Comparison of ENCODE assay signal across 1 cellular context in genomic region chr6:139369068-139369467, GRCh38.
TF ChIP-seq lines count a peak whose summit lies in the region.

No MANE protein-coding gene starts in this region.

TF ChIP-seq in GM23338, 12 proteins besides CTCF, POLR2A, EP300 and RAD21 (continued from another document):
- TF ChIP-seq ZNF462 (CRISPR knock-in tag; IDR thresholded peaks at IDR 0.05) (no peak), POLR2AphosphoS5 (IDR thresholded peaks at IDR 0.05; ENCODE audit: low read depth) (no peak), ZNF114 (CRISPR knock-in tag; IDR thresholded peaks at IDR 0.05) (no peak), REST (IDR thresholded peaks at IDR 0.05; ENCODE audit: unreplicated experiment) (no peak), JUNB (IDR thresholded peaks at IDR 0.05; ENCODE audit: unreplicated experiment) (no peak), NANOG (IDR thresholded peaks at IDR 0.05; ENCODE audit: borderline replicate concordance) (no peak), EZH2 (IDR thresholded peaks at IDR 0.05; ENCODE audit: low read depth, unreplicated experiment) (no peak)
